Comparison of ENCODE assay signal across 21 cellular contexts in genomic region chr5:133690746-133691145, GRCh38.
"Had no signal": no experiment of that assay in that cellular context is flagged by ENCODE, and none has a peak within 500 bp of the region (broad histone marks: within the 10 kb centered on the region; RNA-seq: fewer than 3 reads in every experiment).

No MANE protein-coding gene starts in this region.

- ATAC-seq: gastroesophageal sphincter, heart right ventricle, left cardiac atrium, left ventricle myocardium superior, lower lobe of right lung, mucosa of descending colon had no signal

- H3K4me1 ChIP-seq: esophagus muscularis mucosa, gastroesophageal sphincter, heart right ventricle, left lung, lower lobe of right lung had no signal

- DNase-seq: dermis blood vessel endothelial cell; dorsolateral prefrontal cortex; effector CD4-positive, alpha-beta T cell; effector memory CD4-positive, alpha-beta T cell; heart right ventricle; hippocampal formation; left cardiac atrium; left lung; left ventricle myocardium superior; lower lobe of right lung; mesenchymal stem cell; mucosa of descending colon had no signal

- FAIRE-seq: colon, endothelial cell of umbilical vein, frontal cortex, islet of Langerhans, keratinocyte had no signal

- H3K36me3 ChIP-seq: esophagus muscularis mucosa, gastroesophageal sphincter, heart right ventricle, left lung, lower lobe of right lung had no signal

- H3K4me3 ChIP-seq: coronary artery, dorsolateral prefrontal cortex, esophagus muscularis mucosa, gastroesophageal sphincter, heart right ventricle, left lung, lower lobe of right lung, mucosa of descending colon had no signal

- H3K27ac ChIP-seq: coronary artery, dorsolateral prefrontal cortex, esophagus muscularis mucosa, foreskin keratinocyte, gastroesophageal sphincter, heart right ventricle, left lung, lower lobe of right lung had no signal

- H3K9me3 ChIP-seq: esophagus muscularis mucosa, gastroesophageal sphincter, heart right ventricle, left lung, lower lobe of right lung, mucosa of descending colon had no signal
